ENCODE assay signal across 8 cellular contexts in genomic region chr15:78539464-78540134, GRCh38. TPM values are rescaled to one million over a fixed set of nuclear protein-coding genes. Genes with fewer than 3 reads are reported as not detected.
DNase-seq lines count a peak whose midpoint lies in the region; ATAC-seq and TF ChIP-seq lines count a peak whose summit lies in the region.
"Not testable (repeated sequence)": the region's sequence is repeated elsewhere in the genome, so short reads cannot be mapped to it uniquely, and the experiment has no call there.

No MANE protein-coding gene starts in this region.

- peak overlapping the region; percentile 92 to 99 (median 98) for H3K4me3 Mint-ChIP-seq in CD4-positive, alpha-beta memory T cell

- not testable (repeated sequence) for TF ChIP-seq EP300 in esophagus muscularis mucosa (IDR thresholded peaks at IDR 0.05)

- not testable (repeated sequence) for H3K18ac ChIP-seq in trophoblast cell (ENCODE audit: low read length)

- peak overlapping the region; percentile 94 for H3K9ac ChIP-seq in KMS-11
- H3K9ac ChIP-seq in trophoblast cell (ENCODE audit: low read length), result not testable (repeated sequence)

- peak overlapping the region; percentile 52 for H4K91ac ChIP-seq in trophoblast cell (ENCODE audit: low read depth, low read length)

- H3K36me3 ChIP-seq in CD4-positive, alpha-beta memory T cell (ENCODE audit: insufficient read depth, low read length); thyroid gland: not testable (repeated sequence)
- H3K36me3 ChIP-seq in KMS-11 (ENCODE audit: insufficient read depth) (peaks cover 11% of the 10 kb centered on the region; the same call in 1 of the 2 replicates), esophagus muscularis mucosa (peaks cover 2 to 25% (median 24%) of the 10 kb centered on the region in 4 donors), right lobe of liver (peaks cover 0 to 25% (median 5%) of the 10 kb centered on the region in 4 donors), trophoblast cell (ENCODE audit: control insufficient read depth in 1 of 2, insufficient read depth in 2 of 2, low read length in 2 of 2) (peaks cover 6 to 10% of the 10 kb centered on the region in 2 experiments)

- peaks cover 16 to 38% (median 27%) of the 10 kb centered on the region in 4 donors for H3K4me1 Mint-ChIP-seq in CD4-positive, alpha-beta memory T cell

- intact Hi-C loops in CD4-positive, alpha-beta memory T cell (cut with micrococcal nuclease), result loop anchor here (1.0 to 2.0 kb wide), 5 partner anchors 25 to 390 kb away; partner anchors contain the start of genes CHRNA5, HYKK, IDH3A and IREB2
- intact Hi-C loops in esophagus muscularis mucosa (cut with DNase I); right lobe of liver (cut with DNase I); thyroid gland (cut with DNase I): not testable (repeated sequence)

- H4K12ac ChIP-seq in trophoblast cell (ENCODE audit: low read depth, low read length), result peak overlapping the region; percentile 79

- not testable (repeated sequence) for H3K27me3 Mint-ChIP-seq in CD4-positive, alpha-beta memory T cell

- H3K79me2 ChIP-seq in KMS-11 (ENCODE audit: insufficient read depth, low read depth), result peaks cover 42% of the 10 kb centered on the region
- H3K79me2 ChIP-seq in trophoblast cell (ENCODE audit: control insufficient read depth, insufficient read depth, low read length, poor library complexity), result not testable (repeated sequence)

- H3K23ac ChIP-seq in trophoblast cell (ENCODE audit: low read length), result not testable (repeated sequence)

- H3K14ac ChIP-seq in trophoblast cell (ENCODE audit: low read length), result peak overlapping the region; percentile 85

- TF ChIP-seq POLR2A in esophagus muscularis mucosa (IDR thresholded peaks at IDR 0.05; ENCODE audit: low read depth); right lobe of liver (IDR thresholded peaks at IDR 0.05); thyroid gland (IDR thresholded peaks at IDR 0.05): not testable (repeated sequence)

- H3K4me2 ChIP-seq in KMS-11 (peak overlapping the region; percentile 72), trophoblast cell (ENCODE audit: low read length) (peak overlapping the region; percentile 72)

- ATAC-seq in right lobe of liver, result not testable (repeated sequence)

- TF ChIP-seq CTCF in KMS-11 (conservative IDR thresholded peaks at IDR 0.05; ENCODE audit: low read depth, low read length); astrocyte of the cerebellum (IDR thresholded peaks at IDR 0.05; ENCODE audit: low read depth, low read length, missing control alignments); esophagus muscularis mucosa (IDR thresholded peaks at IDR 0.05); right lobe of liver (IDR thresholded peaks at IDR 0.05); thyroid gland (IDR thresholded peaks at IDR 0.05): not testable (repeated sequence)

- 78% methylated on average over 18 of the region's 18 CpGs for WGBS in esophagus muscularis mucosa
- 73% methylated on average over 17 of the region's 18 CpGs for WGBS in right lobe of liver (ENCODE audit: insufficient coverage, low coverage, low lambda C conversion rate, missing lambda C conversion rate)
- WGBS in trophoblast cell (ENCODE audit: extremely low coverage, insufficient coverage, insufficient read length), result no CpG with 5 or more reads among the region's 18 CpGs
- 80 to 83% methylated on average over 18 of the region's 18 CpGs for WGBS in thyroid gland, 2 donors

- H3K27me3 ChIP-seq in CD4-positive, alpha-beta memory T cell (ENCODE audit: insufficient read depth, low read length); KMS-11 (ENCODE audit: insufficient read depth, low read depth); esophagus muscularis mucosa; right lobe of liver; trophoblast cell (ENCODE audit: insufficient read depth, low read length); thyroid gland: not testable (repeated sequence)

- not testable (repeated sequence) for H4K20me1 ChIP-seq in KMS-11 (ENCODE audit: insufficient read depth)

- CTCF ChIA-PET in CD4-positive, alpha-beta memory T cell (lab: Charles Lee; ENCODE audit: partially characterized antibody), result interaction anchor here (1.0 to 1.6 kb wide), 3 partner anchors 9 to 30 kb away, joined by 3 to 6 read pairs (median 5); no protein-coding TSS in a partner anchor

- peak overlapping the region; percentile 98 for H4K8ac ChIP-seq in trophoblast cell (ENCODE audit: low read depth, low read length)

- H3K9me3 Mint-ChIP-seq in CD4-positive, alpha-beta memory T cell, result not testable (repeated sequence)

- H3K9me3 ChIP-seq in CD4-positive, alpha-beta memory T cell (ENCODE audit: control insufficient read depth in 1 of 2, low read length in 2 of 2); esophagus muscularis mucosa; right lobe of liver; trophoblast cell (ENCODE audit: insufficient read depth, low read depth, low read length); thyroid gland: not testable (repeated sequence)

- H3K36me3 Mint-ChIP-seq in CD4-positive, alpha-beta memory T cell, result peaks cover 8 to 39% of the 10 kb centered on the region in 2 donors

- not testable (repeated sequence) for H3K79me1 ChIP-seq in trophoblast cell (ENCODE audit: low read length)

- H3K4me3 ChIP-seq in CD4-positive, alpha-beta memory T cell (ENCODE audit: low read length in 2 of 2), result peak overlapping the region; percentile 70 to 96
- not testable (repeated sequence) for H3K4me3 ChIP-seq in KMS-11 (IDR thresholded peaks at IDR 0.05; ENCODE audit: insufficient read depth, low read depth, low read length)
- H3K4me3 ChIP-seq in astrocyte of the cerebellum (ENCODE audit: low read depth, low read length) (peak overlapping the region; percentile 94), esophagus muscularis mucosa (peak overlapping the region; percentile 83 to 94 (median 84)), right lobe of liver (peak overlapping the region; percentile 80 to 92 (median 80)), trophoblast cell (ENCODE audit: low read depth, low read length) (peak overlapping the region; percentile 84), thyroid gland (replicated peaks in 1 of 3) (peak overlapping the region; percentile 67 to 98 (median 86))

- POLR2A ChIA-PET in CD4-positive, alpha-beta memory T cell (lab: Charles Lee; ENCODE audit: partially characterized antibody), result interaction anchor here (0.7 to 4.2 kb wide), 18 partner anchors 7 to 467 kb away, joined by 3 to 45 read pairs (median 6); partner anchors contain the start of genes CHRNA5, DNAJA4, HYKK and IREB2

- peaks cover 30% of the 10 kb centered on the region for H3K4me1 ChIP-seq in CD4-positive, alpha-beta memory T cell (ENCODE audit: insufficient read depth, low read length)
- H3K4me1 ChIP-seq in KMS-11 (ENCODE audit: low read depth, poor library complexity, severe bottlenecking) (peaks cover 65% of the 10 kb centered on the region), esophagus muscularis mucosa (peaks cover 21 to 31% (median 28%) of the 10 kb centered on the region in 4 donors), right lobe of liver (peaks cover 0 to 12% (median 0%) of the 10 kb centered on the region in 4 donors), thyroid gland (peaks cover 7 to 10% of the 10 kb centered on the region in 2 donors)
- not testable (repeated sequence) for H3K4me1 ChIP-seq in trophoblast cell (ENCODE audit: control insufficient read depth in 1 of 2, insufficient read depth in 2 of 2, low read length in 2 of 2)

- H3K4ac ChIP-seq in trophoblast cell (ENCODE audit: low read depth, low read length), result not testable (repeated sequence)

- peak overlapping the region; percentile 22 for H2BK5ac ChIP-seq in trophoblast cell (ENCODE audit: low read depth, low read length, poor library complexity)

- in situ Hi-C loops in astrocyte of the cerebellum (cut with HindIII; ENCODE audit: low sequenced_read_pairs), result not testable (repeated sequence)

- H2AFZ ChIP-seq in KMS-11 (ENCODE audit: low read depth), result peak overlapping the region; percentile 62; the same call in 1 of the 2 replicates
- H2AFZ ChIP-seq in trophoblast cell (ENCODE audit: insufficient read depth, low read length, poor library complexity), result peak overlapping the region; percentile 85

- peak overlapping the region; percentile 97 for H3K27ac ChIP-seq in CD4-positive, alpha-beta memory T cell (ENCODE audit: low read depth, low read length)
- H3K27ac ChIP-seq in KMS-11 (peak overlapping the region; percentile 96), esophagus muscularis mucosa (replicated peaks in 1 of 4) (peak overlapping the region; percentile 95 to 97 (median 96)), right lobe of liver (peak overlapping the region; percentile 91 to 92 (median 92)), thyroid gland (peak overlapping the region; percentile 92 to 96 (median 94))
- H3K27ac ChIP-seq in trophoblast cell (ENCODE audit: low read depth, low read length), result not testable (repeated sequence)

- H2BK120ac ChIP-seq in trophoblast cell (ENCODE audit: insufficient read depth, low read length, poor library complexity), result not testable (repeated sequence)

- H2BK12ac ChIP-seq in trophoblast cell (ENCODE audit: low read length), result not testable (repeated sequence)

- peak overlapping the region; percentile 89 to 100 (median 99) for H3K27ac Mint-ChIP-seq in CD4-positive, alpha-beta memory T cell

- H2AK5ac ChIP-seq in trophoblast cell (ENCODE audit: low read length), result not testable (repeated sequence)

- not testable (repeated sequence) for DNase-seq in CD4-positive, alpha-beta memory T cell; astrocyte of the cerebellum (ENCODE audit: low read depth); esophagus muscularis mucosa (ENCODE audit: extremely low spot score); right lobe of liver; trophoblast cell
- peak; percentile 34 for DNase-seq in activated CD4-positive, CD25-positive, alpha-beta regulatory T cell treated with anti-CD3 and anti-CD28 coated beads, Interleukin-2, amount 50 U/mL, for 72 hours
- DNase-seq in thyroid gland, result peak in 1 of 2 donors; percentile 4

RNA-seq across cellular contexts. Expression of gene PSMA4, which starts 0.6 kb away (rescaled TPM):
- total RNA-seq in CD4-positive, alpha-beta memory T cell, result 10 to 100 TPM; 89.8 to 91.7 TPM
- 100 to 1,000 TPM; 211 to 279 TPM for polyA plus RNA-seq in CD4-positive, alpha-beta memory T cell
- total RNA-seq in esophagus muscularis mucosa, result 100 to 1,000 TPM; 103 to 135 (median 117) TPM
- total RNA-seq in right lobe of liver, result 100 to 1,000 TPM in 3 of 6 experiments, 10 to 100 TPM in 3; 66.1 to 147 (median 92.3) TPM
- polyA plus RNA-seq in trophoblast cell (2013), result 499 and 508 TPM in 2 replicates
- total RNA-seq in thyroid gland, result 100 to 1,000 TPM; 123 to 185 (median 149) TPM

RNA-seq across cellular contexts. Expression of gene CHRNA5, which starts 25.7 kb away (rescaled TPM):
- total RNA-seq in CD4-positive, alpha-beta memory T cell, result 1 to 10 TPM; 1.3 to 1.6 TPM
- under 1 TPM; 0.07 to 0.76 TPM for polyA plus RNA-seq in CD4-positive, alpha-beta memory T cell
- total RNA-seq in esophagus muscularis mucosa, result 1 to 10 TPM in 1 of 4 donors, under 1 TPM in 3; 0.80 to 1.2 (median 0.98) TPM
- under 1 TPM in 5 of 6 experiments, not detected in 1; 0.19 to 0.56 (median 0.38) TPM for total RNA-seq in right lobe of liver
- 1.3 and 2.0 TPM in 2 replicates for polyA plus RNA-seq in trophoblast cell (2013)
- total RNA-seq in thyroid gland, result under 1 TPM in 1 of 4 donors, not detected in 3; 0.33 TPM

RNA-seq across cellular contexts. Expression of gene HYKK, which starts 32.2 kb away (rescaled TPM):
- total RNA-seq in CD4-positive, alpha-beta memory T cell, result 1 to 10 TPM; 4.8 to 5.7 TPM
- 1 to 10 TPM; 1.8 to 5.4 TPM for polyA plus RNA-seq in CD4-positive, alpha-beta memory T cell
- total RNA-seq in esophagus muscularis mucosa (1 to 10 TPM; 5.8 to 8.6 (median 7.6) TPM), right lobe of liver (1 to 10 TPM; 3.7 to 8.9 (median 5.2) TPM), thyroid gland (10 to 100 TPM in 1 of 4 donors, 1 to 10 TPM in 3; 7.0 to 15.0 (median 9.1) TPM)
- 0.49 and 0.55 TPM in 2 replicates for polyA plus RNA-seq in trophoblast cell (2013)
